In the genomic region with DNA sequence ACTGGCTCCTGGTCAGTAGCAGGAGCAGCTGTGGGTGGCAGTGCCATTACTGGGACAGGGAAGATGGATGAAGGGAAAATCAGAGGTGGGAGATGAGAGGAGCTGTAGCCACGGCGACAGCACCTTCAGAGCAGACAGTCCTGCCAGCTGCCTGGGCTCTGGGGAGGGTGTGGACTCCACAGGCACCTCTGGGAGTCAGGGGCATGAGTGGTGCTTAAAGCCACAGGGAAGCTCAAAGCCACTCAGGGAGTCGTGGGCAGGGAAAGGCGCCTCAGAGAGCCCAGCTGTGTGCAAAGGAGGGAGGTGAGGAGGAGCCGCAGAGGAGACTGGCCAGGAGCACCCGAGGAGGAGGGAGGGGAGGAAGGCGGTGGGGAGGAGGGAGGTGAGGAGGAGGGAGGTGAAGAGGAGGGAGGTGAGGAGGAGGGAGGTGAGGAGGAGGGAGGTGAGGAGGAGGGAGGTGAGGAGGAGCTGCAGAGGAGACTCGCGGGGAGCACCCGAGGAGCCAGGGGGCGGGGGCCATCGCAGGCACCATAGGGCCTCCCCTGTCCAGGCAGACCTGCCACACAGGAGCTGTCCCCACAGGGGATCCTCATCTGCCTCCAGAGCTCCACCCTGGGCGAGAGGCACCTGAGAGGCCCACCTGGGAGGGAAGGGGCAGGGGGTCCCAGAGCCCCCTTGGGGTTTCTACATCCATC, we compare ENCODE assay signal across 18 cellular contexts.
A peak's percentile ranks its signal among the peaks of the same experiment; 100 is the strongest.
DNase-seq lines count a peak whose midpoint lies in the region; ATAC-seq, FAIRE-seq and TF ChIP-seq lines count a peak whose summit lies in the region.
"Had no signal": no experiment of that assay in that cellular context is flagged by ENCODE, and none has a peak within 500 bp of the region (broad histone marks: within the 10 kb centered on the region; RNA-seq: fewer than 3 reads in every experiment).

No MANE protein-coding gene starts in this region.

- no peak for FAIRE-seq in HepG2 (lab: Jason Lieb, UNC)
- peak; percentile 95 for FAIRE-seq in urothelium cell line (lab: Jason Lieb, UNC)
- FAIRE-seq in GM12892 (lab: Jason Lieb, UNC), result no peak
- FAIRE-seq: H54 had no signal

- no peak overlapping the region for H3K4me2 ChIP-seq in HepG2 (ENCODE audit: low read depth, low read length)

- no peaks in the 10 kb centered on the region for H3K4me1 Mint-ChIP-seq in activated CD4-positive, alpha-beta memory T cell treated with anti-CD3 and anti-CD28 coated beads for 36 hours (ENCODE audit: low read depth)
- H3K4me1 Mint-ChIP-seq: CD8-positive, alpha-beta memory T cell had no signal

- no peaks in the 10 kb centered on the region for H3K36me3 ChIP-seq in HepG2 (replicated peaks in 1 of 2; ENCODE audit: control insufficient read depth in 1 of 2, insufficient read depth in 2 of 2, low read length in 2 of 2)
- no peaks in the 10 kb centered on the region for H3K36me3 ChIP-seq in right lobe of liver
- no peaks in the 10 kb centered on the region for H3K36me3 ChIP-seq in left lung
- H3K36me3 ChIP-seq: BE2C, SJSA1 had no signal

- H3K4me1 ChIP-seq in HepG2 (ENCODE audit: insufficient read depth, low read length), result peaks cover 14% of the 10 kb centered on the region
- no peaks in the 10 kb centered on the region for H3K4me1 ChIP-seq in right lobe of liver
- no peaks in the 10 kb centered on the region for H3K4me1 ChIP-seq in left lung
- H3K4me1 ChIP-seq in foreskin keratinocyte, result no peaks in the 10 kb centered on the region
- H3K4me1 ChIP-seq: BE2C, SJSA1 had no signal

- H3K4me3 Mint-ChIP-seq in activated CD4-positive, alpha-beta memory T cell treated with anti-CD3 and anti-CD28 coated beads for 36 hours, result no peak overlapping the region
- H3K4me3 Mint-ChIP-seq: CD8-positive, alpha-beta memory T cell had no signal

- CTCF ChIA-PET in HepG2 (lab: Yijun Ruan, JAX; ENCODE audit: low intra/inter-chr PET ratio, low total read pairs), result no interaction called here
- CTCF ChIA-PET in activated CD4-positive, alpha-beta memory T cell treated with anti-CD3 and anti-CD28 coated beads for 36 hours (lab: Charles Lee), result no interaction called here

- TF ChIP-seq CTCF in HepG2 (CRISPR knock-in tag; IDR thresholded peaks at IDR 0.05) (no peak), right lobe of liver (IDR thresholded peaks at IDR 0.05) (no peak), left lung (IDR thresholded peaks at IDR 0.05) (no peak), foreskin keratinocyte (conservative IDR thresholded peaks at IDR 0.05) (no peak)

- POLR2A ChIA-PET in HepG2 (lab: Yijun Ruan, JAX), result no interaction called here
- POLR2A ChIA-PET in activated CD4-positive, alpha-beta memory T cell treated with anti-CD3 and anti-CD28 coated beads for 36 hours (lab: Charles Lee), result no interaction called here

- H3K27me3 ChIP-seq in HepG2 (ENCODE audit: control insufficient read depth in 1 of 2, insufficient read depth in 2 of 2, low read length in 2 of 2), result peaks cover 0 to 13% of the 10 kb centered on the region in 2 experiments; a peak in 1 of 5 replicates
- H3K27me3 ChIP-seq in right lobe of liver, result no peaks in the 10 kb centered on the region
- H3K27me3 ChIP-seq in left lung, result peaks cover 0 to 45% of the 10 kb centered on the region in 2 donors
- H3K27me3 ChIP-seq in foreskin keratinocyte, result no peaks in the 10 kb centered on the region
- H3K27me3 ChIP-seq: BE2C, SJSA1 had no signal

- TF ChIP-seq EP300 in HepG2 (IDR thresholded peaks at IDR 0.05; ENCODE audit: low read depth in 2 of 2, low read length in 2 of 2) (no peak), HepG2 (CRISPR knock-in tag; IDR thresholded peaks at IDR 0.05; ENCODE audit: borderline replicate concordance) (no peak)

- in situ Hi-C loops in HepG2 (cut with HindIII; ENCODE audit: extremely low pct_ligation_motif_present, low pct_unique_long_range_greater_than_20kb), result no loop called here

- WGBS in HepG2 (ENCODE audit: low lambda C conversion rate), result 33% methylated on average over 10 of the region's 13 CpGs
- WGBS in right lobe of liver (ENCODE audit: insufficient coverage, low coverage, low lambda C conversion rate, missing lambda C conversion rate), result 43% methylated on average over 6 of the region's 13 CpGs

- peaks cover 6% of the 10 kb centered on the region for H3K27me3 Mint-ChIP-seq in activated CD4-positive, alpha-beta memory T cell treated with anti-CD3 and anti-CD28 coated beads for 36 hours

- no peak overlapping the region for H3K9ac ChIP-seq in HepG2 (ENCODE audit: insufficient read depth, low read depth, low read length)

- no peaks in the 10 kb centered on the region for H3K36me3 Mint-ChIP-seq in activated CD4-positive, alpha-beta memory T cell treated with anti-CD3 and anti-CD28 coated beads for 36 hours
- H3K36me3 Mint-ChIP-seq: CD8-positive, alpha-beta memory T cell had no signal

- H3K9me3 Mint-ChIP-seq in activated CD4-positive, alpha-beta memory T cell treated with anti-CD3 and anti-CD28 coated beads for 36 hours, result no peaks in the 10 kb centered on the region

- H3K4me3 ChIP-seq in HepG2 (replicated peaks in 1 of 3; ENCODE audit: insufficient read depth in 1 of 3, low read depth in 2 of 3, low read length in 3 of 3) (no peak overlapping the region), right lobe of liver (no peak overlapping the region), left lung (no peak overlapping the region)
- H3K4me3 ChIP-seq: SJSA1 had no signal

- TF ChIP-seq RAD21 in HepG2 (CRISPR knock-in tag; IDR thresholded peaks at IDR 0.05), result no peak

- no peaks in the 10 kb centered on the region for H3K79me2 ChIP-seq in HepG2 (ENCODE audit: insufficient read depth, low read length)

- intact Hi-C loops in HepG2 (cut with micrococcal nuclease; ENCODE audit: unreplicated experiment), result loop anchor here (2.0 kb wide), 1 partner anchor 33 kb away; no protein-coding TSS in a partner anchor
- intact Hi-C loops in right lobe of liver (cut with DNase I), result no loop called here
- intact Hi-C loops in left lung (cut with DNase I), result no loop called here
- intact Hi-C loops in activated CD4-positive, alpha-beta memory T cell treated with anti-CD3 and anti-CD28 coated beads for 36 hours (cut with micrococcal nuclease), result no loop called here

- H2AFZ ChIP-seq in HepG2 (ENCODE audit: low read length), result no peak overlapping the region

- H3K27ac Mint-ChIP-seq in activated CD4-positive, alpha-beta memory T cell treated with anti-CD3 and anti-CD28 coated beads for 36 hours, result no peak overlapping the region
- H3K27ac Mint-ChIP-seq: CD8-positive, alpha-beta memory T cell had no signal

- no TSS peak for BruUV-seq in HepG2 (replicated peaks; lab: Mats Ljungman, UMichigan)

- ATAC-seq in HepG2 (no peak), right lobe of liver (no peak), left lung (no peak), foreskin keratinocyte (no peak)

- DNase-seq in HepG2 (ENCODE audit: low spot score) (no peak), right lobe of liver (no peak), NCI-H69 (lab: John Stamatoyannopoulos, UW) (peak; percentile 44), left lung (peak; percentile 13 to 70), urothelium cell line (ENCODE audit: low spot score) (no peak), foreskin keratinocyte (no peak), GM12892 (ENCODE audit: insufficient read length) (no peak)
- DNase-seq in activated CD4-positive, alpha-beta memory T cell treated with anti-CD3 and anti-CD28 coated beads for 36 hours, result no peak
- DNase-seq: BE2C, DMS 273 treated with DMSO at 0.1 percent for 48 hours, EL, NCI-H1436 treated with DMSO at 0.1 percent for 48 hours, NCI-H2171 treated with DMSO at 0.1 percent for 48 hours, NCI-H510A treated with DMSO at 0.1 percent for 48 hours, SW 1271 had no signal

- H3K9me3 ChIP-seq in HepG2 (ENCODE audit: low read length), result no peaks in the 10 kb centered on the region
- no peaks in the 10 kb centered on the region for H3K9me3 ChIP-seq in right lobe of liver
- no peaks in the 10 kb centered on the region for H3K9me3 ChIP-seq in left lung
- H3K9me3 ChIP-seq: BE2C, SJSA1 had no signal

- no peak for TF ChIP-seq POLR2A in HepG2 (IDR thresholded peaks at IDR 0.05; ENCODE audit: insufficient read depth in 1 of 2, low read depth in 2 of 2, low read length in 2 of 2)
- TF ChIP-seq POLR2A in right lobe of liver (IDR thresholded peaks at IDR 0.05), result no peak
- no peak for TF ChIP-seq POLR2A in GM12892 (IDR thresholded peaks at IDR 0.05; ENCODE audit: low read depth, low read length)

- no peaks in the 10 kb centered on the region for H4K20me1 ChIP-seq in HepG2 (ENCODE audit: insufficient read depth, low read length)

- no peak overlapping the region for H3K27ac ChIP-seq in HepG2 (ENCODE audit: extremely low read length, insufficient read depth, low read length)
- H3K27ac ChIP-seq in right lobe of liver, result no peak overlapping the region
- H3K27ac ChIP-seq in left lung, result no peak overlapping the region
- H3K27ac ChIP-seq in foreskin keratinocyte, result no peak overlapping the region
- H3K27ac ChIP-seq: SJSA1 had no signal

TF ChIP-seq in HepG2, 621 proteins besides CTCF, POLR2A, EP300 and RAD21 (continues in another document):
- TF ChIP-seq PCBP1 (IDR thresholded peaks at IDR 0.05; ENCODE audit: borderline replicate concordance, low read depth, low read length) (0 out of 2 replicates have a peak, but pooled peaks have one; percentile 30), SYNCRIP (IDR thresholded peaks at IDR 0.05; ENCODE audit: insufficient read depth, low read depth, low read length) (no peak), ZNF562 (CRISPR knock-in tag; IDR thresholded peaks at IDR 0.05; ENCODE audit: borderline replicate concordance) (no peak), AGO1 (IDR thresholded peaks at IDR 0.05; ENCODE audit: low read depth, low read length, poor library complexity, severe bottlenecking) (no peak), ZNF138 (CRISPR knock-in tag; IDR thresholded peaks at IDR 0.05; ENCODE audit: low read depth) (no peak), FOXP1 (IDR thresholded peaks at IDR 0.05) (no peak), FOXP1 (CRISPR knock-in tag; IDR thresholded peaks at IDR 0.05) (no peak), GATA4 (IDR thresholded peaks at IDR 0.05; ENCODE audit: borderline replicate concordance, low read depth) (no peak), HNRNPK (IDR thresholded peaks at IDR 0.05; ENCODE audit: low read depth, low read length, poor library complexity, severe bottlenecking) (peak; percentile 55), ZBTB44 (CRISPR knock-in tag; IDR thresholded peaks at IDR 0.05) (no peak), ZNF839 (CRISPR knock-in tag; IDR thresholded peaks at IDR 0.05; ENCODE audit: borderline replicate concordance) (no peak), ZNF263 (CRISPR knock-in tag; IDR thresholded peaks at IDR 0.05) (peak; percentile 58)

Comparison
In these comparisons a context has a peak if more than half of its experiments do, and no peak if none do; other contexts are left out.
1. DNase-seq: peak in NCI-H69 (single experiment) and left lung (2 of 2); none in HepG2 (single experiment), right lobe of liver (0 of 3), urothelium cell line (single experiment), foreskin keratinocyte (0 of 2), GM12892 (single experiment) and activated CD4-positive, alpha-beta memory T cell treated with anti-CD3 and anti-CD28 coated beads for 36 hours (single experiment).